Comparison of ENCODE assay signal across 14 cellular contexts in genomic region chr4:171017596-171017995, GRCh38.
DNase-seq lines count a peak whose midpoint lies in the region; ATAC-seq, FAIRE-seq and TF ChIP-seq lines count a peak whose summit lies in the region.
"Had no signal": no experiment of that assay in that cellular context is flagged by ENCODE, and none has a peak within 500 bp of the region (broad histone marks: within the 10 kb centered on the region; RNA-seq: fewer than 3 reads in every experiment).

No MANE protein-coding gene starts in this region.

- peak; percentile 9 for DNase-seq in HS-5 (ENCODE audit: low read depth)
- peak; percentile 42 for DNase-seq in NCI-H345 (lab: John Stamatoyannopoulos, UW)
- peak; percentile 2 for DNase-seq in bronchial epithelial cell (ENCODE audit: low read depth)
- peak; percentile 3 for DNase-seq in kidney tubule cell (ENCODE audit: low spot score)
- DNase-seq in right lobe of liver, result no peak
- DNase-seq in colonic mucosa, result no peak
- DNase-seq: CD4-positive, CD25-positive, alpha-beta regulatory T cell; NCI-H1436 treated with DMSO at 0.1 percent for 48 hours; NCI-H2029 treated with DMSO at 0.1 percent for 48 hours; NCI-H774; PC-3 had no signal

- no CpG with 5 or more reads among the region's 1 CpG for WGBS in right lobe of liver (ENCODE audit: insufficient coverage, low coverage, low lambda C conversion rate, missing lambda C conversion rate)

- H3K4me1 ChIP-seq in right lobe of liver (no peaks in the 10 kb centered on the region), colonic mucosa (no peaks in the 10 kb centered on the region)

- H3K9me3 ChIP-seq in right lobe of liver (no peaks in the 10 kb centered on the region), colonic mucosa (no peaks in the 10 kb centered on the region)

- no peak for FAIRE-seq in bronchial epithelial cell (lab: Jason Lieb, UNC)
- FAIRE-seq: H54 had no signal

- TF ChIP-seq POLR2A in right lobe of liver (IDR thresholded peaks at IDR 0.05), result no peak

- TF ChIP-seq CTCF in bronchial epithelial cell (IDR thresholded peaks at IDR 0.05; ENCODE audit: insufficient read depth, low read length, severe bottlenecking), result no peak
- no peak for TF ChIP-seq CTCF in right lobe of liver (IDR thresholded peaks at IDR 0.05)
- no peak for TF ChIP-seq CTCF in colonic mucosa (IDR thresholded peaks at IDR 0.05)

- H3K27ac ChIP-seq in right lobe of liver (no peak overlapping the region), colonic mucosa (no peak overlapping the region)

- no peaks in the 10 kb centered on the region for H3K27me3 ChIP-seq in bronchial epithelial cell (ENCODE audit: control insufficient read depth, insufficient read depth, low read length)
- no peaks in the 10 kb centered on the region for H3K27me3 ChIP-seq in right lobe of liver
- H3K27me3 ChIP-seq in colonic mucosa, result no peaks in the 10 kb centered on the region

- no peak overlapping the region for H3K9ac ChIP-seq in colonic mucosa (ENCODE audit: low read depth in 2 of 2, low read length in 2 of 2)

- intact Hi-C loops in right lobe of liver (cut with DNase I), result no loop called here
- intact Hi-C loops in colonic mucosa (cut with DNase I), result no loop called here

- H3K36me3 ChIP-seq in bronchial epithelial cell (ENCODE audit: control insufficient read depth, insufficient read depth, low read length) (no peaks in the 10 kb centered on the region), right lobe of liver (no peaks in the 10 kb centered on the region), colonic mucosa (no peaks in the 10 kb centered on the region)

- ATAC-seq in right lobe of liver, result no peak
- no peak for ATAC-seq in GM19455 (IDR thresholded peaks at IDR 0.05; ENCODE audit: unreplicated experiment)
- ATAC-seq in HG03095 (IDR thresholded peaks at IDR 0.05; ENCODE audit: unreplicated experiment), result no peak
- ATAC-seq: PC-3 had no signal

- H3K4me3 ChIP-seq in bronchial epithelial cell (ENCODE audit: low read depth, low read length), result no peak overlapping the region
- no peak overlapping the region for H3K4me3 ChIP-seq in right lobe of liver
- H3K4me3 ChIP-seq in colonic mucosa, result no peak overlapping the region

Comparison
In these comparisons a context has a peak if more than half of its experiments do, and no peak if none do; other contexts are left out.
1. DNase-seq: peak in HS-5 (single experiment), NCI-H345 (single experiment), bronchial epithelial cell (single experiment) and kidney tubule cell (single experiment); none in right lobe of liver (0 of 3) and colonic mucosa (single experiment).